In genomic region chrX:115949900-115950822, GRCh38 we compare ENCODE assay signal across 10 cellular contexts.
DNase-seq lines count a peak whose midpoint lies in the region; ATAC-seq and TF ChIP-seq lines count a peak whose summit lies in the region.
"Had no signal": no experiment of that assay in that cellular context is flagged by ENCODE, and none has a peak within 500 bp of the region (broad histone marks: within the 10 kb centered on the region; RNA-seq: fewer than 3 reads in every experiment).

No MANE protein-coding gene starts in this region.

- no peaks in the 10 kb centered on the region for H3K9me3 ChIP-seq in mucosa of descending colon

- no peaks in the 10 kb centered on the region for H3K36me3 Mint-ChIP-seq in activated CD8-positive, alpha-beta T cell treated with anti-CD3 and anti-CD28 coated beads, Interleukin-2, amount 10 ng/mL, durations not matched to agents 7 days and 5 days (ENCODE audit: low read depth)

- H3K36me3 ChIP-seq in mucosa of descending colon (ENCODE audit: low read depth): no peaks in the 10 kb centered on the region

- H3K27ac Mint-ChIP-seq in activated CD8-positive, alpha-beta T cell treated with anti-CD3 and anti-CD28 coated beads, Interleukin-2, amount 10 ng/mL, durations not matched to agents 7 days and 5 days: no peak overlapping the region

- TF ChIP-seq CTCF in GM12875 (IDR thresholded peaks at IDR 0.05; ENCODE audit: borderline replicate concordance, insufficient read depth, low read depth, low read length) (0 out of 2 replicates have a peak, but pooled peaks have one; percentile 10), mucosa of descending colon (IDR thresholded peaks at IDR 0.05) (no peak)

- intact Hi-C loops in mucosa of descending colon (cut with DNase I, micrococcal nuclease): no loop called here

- H3K4me3 Mint-ChIP-seq in activated CD8-positive, alpha-beta T cell treated with anti-CD3 and anti-CD28 coated beads, Interleukin-2, amount 10 ng/mL, durations not matched to agents 7 days and 5 days: no peak overlapping the region

- peak; percentile 83 to 98 (median 93) for DNase-seq in NCI-H1417 (lab: John Stamatoyannopoulos, UW)
- peak; percentile 32 to 45 for DNase-seq in activated T-cell treated with anti-CD3 and anti-CD28 coated beads, Interleukin-2, amount 50 U/mL, for 48 hours
- no peak for DNase-seq in mucosa of descending colon
- no peak for DNase-seq in activated CD8-positive, alpha-beta T cell treated with anti-CD3 and anti-CD28 coated beads, Interleukin-2, amount 10 ng/mL, durations not matched to agents 7 days and 5 days
- DNase-seq: NCI-H1048 had no signal

- no peaks in the 10 kb centered on the region for H3K9me3 Mint-ChIP-seq in activated CD8-positive, alpha-beta T cell treated with anti-CD3 and anti-CD28 coated beads, Interleukin-2, amount 10 ng/mL, durations not matched to agents 7 days and 5 days (ENCODE audit: insufficient read depth)

- H3K4me1 Mint-ChIP-seq in activated CD8-positive, alpha-beta T cell treated with anti-CD3 and anti-CD28 coated beads, Interleukin-2, amount 10 ng/mL, durations not matched to agents 7 days and 5 days (ENCODE audit: low read depth): no peaks in the 10 kb centered on the region

- H3K4me3 ChIP-seq in GM12875 (ENCODE audit: low read depth, low read length) (no peak overlapping the region), mucosa of descending colon (no peak overlapping the region)

- POLR2A ChIA-PET in activated CD8-positive, alpha-beta T cell treated with anti-CD3 and anti-CD28 coated beads, Interleukin-2, amount 10 ng/mL, durations not matched to agents 7 days and 5 days (lab: Charles Lee): no interaction called here

- ATAC-seq in mucosa of descending colon: peak; percentile 17
- ATAC-seq in activated CD8-positive, alpha-beta T cell treated with anti-CD3 and anti-CD28 coated beads, Interleukin-2, amount 10 ng/mL, durations not matched to agents 7 days and 5 days: no peak
- ATAC-seq in GM19467 (IDR thresholded peaks at IDR 0.05; ENCODE audit: unreplicated experiment): no peak
- ATAC-seq in GM21737 (IDR thresholded peaks at IDR 0.05; ENCODE audit: unreplicated experiment): no peak
- ATAC-seq in HG03039 (IDR thresholded peaks at IDR 0.05; ENCODE audit: unreplicated experiment): no peak

- H3K27me3 Mint-ChIP-seq in activated CD8-positive, alpha-beta T cell treated with anti-CD3 and anti-CD28 coated beads, Interleukin-2, amount 10 ng/mL, durations not matched to agents 7 days and 5 days (ENCODE audit: low read depth): no peaks in the 10 kb centered on the region

- CTCF ChIA-PET in activated CD8-positive, alpha-beta T cell treated with anti-CD3 and anti-CD28 coated beads, Interleukin-2, amount 10 ng/mL, durations not matched to agents 7 days and 5 days (lab: Charles Lee): no interaction called here

- no peaks in the 10 kb centered on the region for H3K4me1 ChIP-seq in mucosa of descending colon (ENCODE audit: low read depth)
- H3K4me1 ChIP-seq: parathyroid adenoma had no signal

Comparison
In these comparisons a context has a peak if more than half of its experiments do, and no peak if none do; other contexts are left out.
1. DNase-seq: peak in NCI-H1417 (3 of 3) and activated T-cell treated with anti-CD3 and anti-CD28 coated beads, Interleukin-2, amount 50 U/mL, for 48 hours (2 of 2); none in mucosa of descending colon (0 of 3) and activated CD8-positive, alpha-beta T cell treated with anti-CD3 and anti-CD28 coated beads, Interleukin-2, amount 10 ng/mL, durations not matched to agents 7 days and 5 days (single experiment).